In genomic region chr3:177065285-177066028, GRCh38 we compare ENCODE assay signal across 19 cellular contexts.
"Had no signal": no experiment of that assay in that cellular context is flagged by ENCODE, and none has a peak within 500 bp of the region (broad histone marks: within the 10 kb centered on the region; RNA-seq: fewer than 3 reads in every experiment).

No MANE protein-coding gene starts in this region.

- H3K27ac ChIP-seq: breast epithelium, esophagus squamous epithelium, gastroesophageal sphincter, heart left ventricle, ovary, stomach had no signal

- H3K4me2 ChIP-seq: smooth muscle cell had no signal

- ATAC-seq: activated CD8-positive, alpha-beta memory T cell treated with anti-CD3 and anti-CD28 coated beads, Interleukin-2, amount 10 ng/mL, durations not matched to agents 7 days and 5 days; gastroesophageal sphincter; naive thymus-derived CD8-positive, alpha-beta T cell; sciatic nerve had no signal

- DNase-seq: activated CD4-positive, alpha-beta memory T cell treated with anti-CD3 and anti-CD28 coated beads, Interleukin-2, amount 10 ng/mL, durations not matched to agents 7 days and 5 days; activated CD4-positive, alpha-beta T cell treated with anti-CD3 and anti-CD28 coated beads for 48 hours; activated CD4-positive, CD25-positive, alpha-beta regulatory T cell; activated CD8-positive, alpha-beta memory T cell treated with anti-CD3 and anti-CD28 coated beads, Interleukin-2, amount 10 ng/mL, durations not matched to agents 7 days and 5 days; activated naive CD4-positive, alpha-beta T cell treated with Interleukin-2 at 50 U/mL for 16 hours; activated naive CD8-positive, alpha-beta T cell treated with anti-CD3 and anti-CD28 coated beads, Interleukin-2, amount 10 ng/mL, durations not matched to agents 7 days and 5 days; aorta; cerebellar nuclear complex; effector CD8-positive, alpha-beta T cell; esophagus squamous epithelium; heart left ventricle; naive thymus-derived CD8-positive, alpha-beta T cell; ovary; stimulated activated CD4-positive, alpha-beta T cell treated with anti-CD3 and anti-CD28 coated beads, Interleukin-4, amount 100 ng/mL, for 1 hour; stomach had no signal

- H3K9me3 ChIP-seq: breast epithelium, esophagus squamous epithelium, gastroesophageal sphincter, heart left ventricle, ovary, stomach had no signal

- H3K4me3 ChIP-seq: breast epithelium, esophagus squamous epithelium, gastroesophageal sphincter, heart left ventricle, ovary, smooth muscle cell, stomach had no signal

- H3K27me3 ChIP-seq: breast epithelium, esophagus squamous epithelium, gastroesophageal sphincter, heart left ventricle, ovary, stomach had no signal

- H3K36me3 ChIP-seq: breast epithelium, esophagus squamous epithelium, gastroesophageal sphincter, heart left ventricle, ovary, stomach had no signal
